ENCODE assay signal across 1 cellular context in the genomic region with DNA sequence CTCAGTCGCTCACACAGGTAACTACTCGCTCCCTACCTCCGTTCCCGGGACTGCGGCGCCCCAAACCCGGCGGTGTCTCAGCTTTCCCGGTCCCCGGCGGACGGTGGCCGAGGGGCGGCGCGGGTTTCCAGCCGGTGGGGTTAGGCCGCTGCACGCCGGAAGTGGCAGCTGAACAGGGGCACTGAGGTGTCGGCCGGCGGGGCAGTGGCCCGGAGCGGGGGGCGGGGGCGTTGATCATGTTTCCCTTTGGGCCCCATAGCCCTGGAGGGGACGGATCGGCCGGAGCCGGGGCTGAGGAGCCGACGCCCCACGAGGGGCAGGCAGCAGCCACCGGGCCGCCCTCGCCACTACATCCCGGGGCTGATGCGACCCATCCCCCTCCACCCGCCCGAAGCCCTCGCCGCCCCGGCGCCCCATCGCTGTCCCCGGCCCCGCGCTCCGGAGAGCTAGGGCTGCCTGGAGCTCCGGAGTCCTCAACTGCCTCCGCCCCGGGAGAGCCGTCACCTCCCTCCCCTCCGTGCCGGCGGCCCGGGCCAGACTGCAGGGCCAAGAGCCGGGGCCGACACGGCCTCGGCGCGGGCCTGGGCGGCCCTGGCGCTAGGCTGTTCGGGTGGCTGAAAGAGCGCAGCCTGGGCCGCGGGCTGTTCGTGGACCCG.
TF ChIP-seq lines count a peak whose summit lies in the region.

TSS of gene DCAF10 (plus strand) at position 167 of the 656 bp plus-strand sequence. CDS start at position 237, 70 bp downstream.

TF ChIP-seq in HepG2, 621 proteins besides CTCF, POLR2A, EP300 and RAD21 (continued from another document and continues in another):
- no peak for TF ChIP-seq NPAS2 (CRISPR knock-in tag; IDR thresholded peaks at IDR 0.05; ENCODE audit: borderline replicate concordance)
- TF ChIP-seq ZSCAN25 (CRISPR knock-in tag; IDR thresholded peaks at IDR 0.05), result no peak; the same call in 1 of the 2 replicates
- peak; percentile 95 for TF ChIP-seq FOXK1 (CRISPR knock-in tag; IDR thresholded peaks at IDR 0.05; ENCODE audit: borderline replicate concordance, low read depth)
- peak; percentile 22; the same call in 1 of the 2 replicates for TF ChIP-seq HES4 (CRISPR knock-in tag; IDR thresholded peaks at IDR 0.05; ENCODE audit: borderline replicate concordance)
- TF ChIP-seq, protein P1, sequence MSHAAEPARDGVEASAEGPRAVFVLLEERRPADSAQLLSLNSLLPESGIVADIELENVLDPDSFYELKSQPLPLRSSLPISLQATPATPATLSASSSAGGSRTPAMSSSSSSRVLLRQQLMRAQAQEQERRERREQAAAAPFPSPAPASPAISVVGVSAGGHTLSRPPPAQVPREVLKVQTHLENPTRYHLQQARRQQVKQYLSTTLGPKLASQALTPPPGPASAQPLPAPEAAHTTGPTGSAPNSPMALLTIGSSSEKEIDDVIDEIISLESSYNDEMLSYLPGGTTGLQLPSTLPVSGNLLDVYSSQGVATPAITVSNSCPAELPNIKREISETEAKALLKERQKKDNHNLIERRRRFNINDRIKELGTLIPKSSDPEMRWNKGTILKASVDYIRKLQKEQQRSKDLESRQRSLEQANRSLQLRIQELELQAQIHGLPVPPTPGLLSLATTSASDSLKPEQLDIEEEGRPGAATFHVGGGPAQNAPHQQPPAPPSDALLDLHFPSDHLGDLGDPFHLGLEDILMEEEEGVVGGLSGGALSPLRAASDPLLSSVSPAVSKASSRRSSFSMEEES (CRISPR knock-in tag; IDR thresholded peaks at IDR 0.05), result peak; percentile 77
- TF ChIP-seq, protein P2, sequence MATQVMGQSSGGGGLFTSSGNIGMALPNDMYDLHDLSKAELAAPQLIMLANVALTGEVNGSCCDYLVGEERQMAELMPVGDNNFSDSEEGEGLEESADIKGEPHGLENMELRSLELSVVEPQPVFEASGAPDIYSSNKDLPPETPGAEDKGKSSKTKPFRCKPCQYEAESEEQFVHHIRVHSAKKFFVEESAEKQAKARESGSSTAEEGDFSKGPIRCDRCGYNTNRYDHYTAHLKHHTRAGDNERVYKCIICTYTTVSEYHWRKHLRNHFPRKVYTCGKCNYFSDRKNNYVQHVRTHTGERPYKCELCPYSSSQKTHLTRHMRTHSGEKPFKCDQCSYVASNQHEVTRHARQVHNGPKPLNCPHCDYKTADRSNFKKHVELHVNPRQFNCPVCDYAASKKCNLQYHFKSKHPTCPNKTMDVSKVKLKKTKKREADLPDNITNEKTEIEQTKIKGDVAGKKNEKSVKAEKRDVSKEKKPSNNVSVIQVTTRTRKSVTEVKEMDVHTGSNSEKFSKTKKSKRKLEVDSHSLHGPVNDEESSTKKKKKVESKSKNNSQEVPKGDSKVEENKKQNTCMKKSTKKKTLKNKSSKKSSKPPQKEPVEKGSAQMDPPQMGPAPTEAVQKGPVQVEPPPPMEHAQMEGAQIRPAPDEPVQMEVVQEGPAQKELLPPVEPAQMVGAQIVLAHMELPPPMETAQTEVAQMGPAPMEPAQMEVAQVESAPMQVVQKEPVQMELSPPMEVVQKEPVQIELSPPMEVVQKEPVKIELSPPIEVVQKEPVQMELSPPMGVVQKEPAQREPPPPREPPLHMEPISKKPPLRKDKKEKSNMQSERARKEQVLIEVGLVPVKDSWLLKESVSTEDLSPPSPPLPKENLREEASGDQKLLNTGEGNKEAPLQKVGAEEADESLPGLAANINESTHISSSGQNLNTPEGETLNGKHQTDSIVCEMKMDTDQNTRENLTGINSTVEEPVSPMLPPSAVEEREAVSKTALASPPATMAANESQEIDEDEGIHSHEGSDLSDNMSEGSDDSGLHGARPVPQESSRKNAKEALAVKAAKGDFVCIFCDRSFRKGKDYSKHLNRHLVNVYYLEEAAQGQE (IDR thresholded peaks at IDR 0.05; ENCODE audit: borderline replicate concordance in 1 of 2, low read depth in 1 of 2, low read length in 2 of 2), result peak in 1 of 2 experiments; percentile 77; a peak in 2 of 4 replicates
- TF ChIP-seq ZNF441 (CRISPR knock-in tag; IDR thresholded peaks at IDR 0.05; ENCODE audit: borderline replicate concordance), result no peak; the same call in 1 of the 2 replicates
- TF ChIP-seq ZNF343 (CRISPR knock-in tag; IDR thresholded peaks at IDR 0.05), result peak; percentile 65; the same call in 1 of the 2 replicates
- no peak for TF ChIP-seq SCMH1 (CRISPR knock-in tag; IDR thresholded peaks at IDR 0.05; ENCODE audit: borderline replicate concordance)
- TF ChIP-seq SMAD3 (CRISPR knock-in tag; IDR thresholded peaks at IDR 0.05), result peak; percentile 84; the same call in 1 of the 2 replicates
- TF ChIP-seq SNAPC4 (CRISPR knock-in tag; IDR thresholded peaks at IDR 0.05), result peak; percentile 92
- peak; percentile 100 for TF ChIP-seq KMT2A (CRISPR knock-in tag; IDR thresholded peaks at IDR 0.05)
- TF ChIP-seq BRCA1 (CRISPR knock-in tag; IDR thresholded peaks at IDR 0.05), result no peak
- peak; percentile 93 for TF ChIP-seq ZNF564 (CRISPR knock-in tag; IDR thresholded peaks at IDR 0.05)
- TF ChIP-seq, protein P3, sequence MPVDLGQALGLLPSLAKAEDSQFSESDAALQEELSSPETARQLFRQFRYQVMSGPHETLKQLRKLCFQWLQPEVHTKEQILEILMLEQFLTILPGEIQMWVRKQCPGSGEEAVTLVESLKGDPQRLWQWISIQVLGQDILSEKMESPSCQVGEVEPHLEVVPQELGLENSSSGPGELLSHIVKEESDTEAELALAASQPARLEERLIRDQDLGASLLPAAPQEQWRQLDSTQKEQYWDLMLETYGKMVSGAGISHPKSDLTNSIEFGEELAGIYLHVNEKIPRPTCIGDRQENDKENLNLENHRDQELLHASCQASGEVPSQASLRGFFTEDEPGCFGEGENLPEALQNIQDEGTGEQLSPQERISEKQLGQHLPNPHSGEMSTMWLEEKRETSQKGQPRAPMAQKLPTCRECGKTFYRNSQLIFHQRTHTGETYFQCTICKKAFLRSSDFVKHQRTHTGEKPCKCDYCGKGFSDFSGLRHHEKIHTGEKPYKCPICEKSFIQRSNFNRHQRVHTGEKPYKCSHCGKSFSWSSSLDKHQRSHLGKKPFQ (CRISPR knock-in tag; IDR thresholded peaks at IDR 0.05; ENCODE audit: insufficient replicate concordance), result peak; percentile 48
- TF ChIP-seq ZNF256 (CRISPR knock-in tag; conservative IDR thresholded peaks at IDR 0.05), result no peak
- TF ChIP-seq CREB1 (IDR thresholded peaks at IDR 0.05), result no peak; the same call in 1 of the 2 replicates
- TF ChIP-seq CREB1 (CRISPR knock-in tag; IDR thresholded peaks at IDR 0.05), result no peak
- TF ChIP-seq RFXANK (CRISPR knock-in tag; IDR thresholded peaks at IDR 0.05), result peak; percentile 83
- TF ChIP-seq ZNF773 (CRISPR knock-in tag; IDR thresholded peaks at IDR 0.05; ENCODE audit: borderline replicate concordance), result no peak; the same call in 1 of the 2 replicates
- TF ChIP-seq, protein P4, sequence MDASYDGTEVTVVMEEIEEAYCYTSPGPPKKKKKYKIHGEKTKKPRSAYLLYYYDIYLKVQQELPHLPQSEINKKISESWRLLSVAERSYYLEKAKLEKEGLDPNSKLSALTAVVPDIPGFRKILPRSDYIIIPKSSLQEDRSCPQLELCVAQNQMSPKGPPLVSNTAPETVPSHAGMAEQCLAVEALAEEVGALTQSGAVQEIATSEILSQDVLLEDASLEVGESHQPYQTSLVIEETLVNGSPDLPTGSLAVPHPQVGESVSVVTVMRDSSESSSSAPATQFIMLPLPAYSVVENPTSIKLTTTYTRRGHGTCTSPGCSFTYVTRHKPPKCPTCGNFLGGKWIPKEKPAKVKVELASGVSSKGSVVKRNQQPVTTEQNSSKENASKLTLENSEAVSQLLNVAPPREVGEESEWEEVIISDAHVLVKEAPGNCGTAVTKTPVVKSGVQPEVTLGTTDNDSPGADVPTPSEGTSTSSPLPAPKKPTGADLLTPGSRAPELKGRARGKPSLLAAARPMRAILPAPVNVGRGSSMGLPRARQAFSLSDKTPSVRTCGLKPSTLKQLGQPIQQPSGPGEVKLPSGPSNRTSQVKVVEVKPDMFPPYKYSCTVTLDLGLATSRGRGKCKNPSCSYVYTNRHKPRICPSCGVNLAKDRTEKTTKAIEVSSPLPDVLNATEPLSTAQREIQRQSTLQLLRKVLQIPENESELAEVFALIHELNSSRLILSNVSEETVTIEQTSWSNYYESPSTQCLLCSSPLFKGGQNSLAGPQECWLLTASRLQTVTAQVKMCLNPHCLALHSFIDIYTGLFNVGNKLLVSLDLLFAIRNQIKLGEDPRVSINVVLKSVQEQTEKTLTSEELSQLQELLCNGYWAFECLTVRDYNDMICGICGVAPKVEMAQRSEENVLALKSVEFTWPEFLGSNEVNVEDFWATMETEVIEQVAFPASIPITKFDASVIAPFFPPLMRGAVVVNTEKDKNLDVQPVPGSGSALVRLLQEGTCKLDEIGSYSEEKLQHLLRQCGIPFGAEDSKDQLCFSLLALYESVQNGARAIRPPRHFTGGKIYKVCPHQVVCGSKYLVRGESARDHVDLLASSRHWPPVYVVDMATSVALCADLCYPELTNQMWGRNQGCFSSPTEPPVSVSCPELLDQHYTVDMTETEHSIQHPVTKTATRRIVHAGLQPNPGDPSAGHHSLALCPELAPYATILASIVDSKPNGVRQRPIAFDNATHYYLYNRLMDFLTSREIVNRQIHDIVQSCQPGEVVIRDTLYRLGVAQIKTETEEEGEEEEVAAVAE (CRISPR knock-in tag; IDR thresholded peaks at IDR 0.05; ENCODE audit: borderline replicate concordance), result peak; percentile 91
- no peak for TF ChIP-seq NCOA5 (CRISPR knock-in tag; IDR thresholded peaks at IDR 0.05)
- TF ChIP-seq PRPF4 (IDR thresholded peaks at IDR 0.05; ENCODE audit: low read depth, low read length, poor library complexity, severe bottlenecking), result no peak
- TF ChIP-seq FOXP4 (CRISPR knock-in tag; IDR thresholded peaks at IDR 0.05), result peak; percentile 75; the same call in 1 of the 2 replicates
- TF ChIP-seq ISX (CRISPR knock-in tag; conservative IDR thresholded peaks at IDR 0.05), result no peak
- peak in 1 of 2 experiments; percentile 98; a peak in 2 of 4 replicates for TF ChIP-seq KLF16 (CRISPR knock-in tag; IDR thresholded peaks at IDR 0.05)
- peak in 1 of 2 experiments; percentile 35; a peak in 1 of 4 replicates for TF ChIP-seq NR2F1 (CRISPR knock-in tag; IDR thresholded peaks at IDR 0.05)
- peak; percentile 92; the same call in 1 of the 2 replicates for TF ChIP-seq ZNF572 (CRISPR knock-in tag; IDR thresholded peaks at IDR 0.05)
- TF ChIP-seq HBP1 (CRISPR knock-in tag; IDR thresholded peaks at IDR 0.05; ENCODE audit: low read depth), result peak; percentile 92; the same call in 1 of the 2 replicates
- TF ChIP-seq ZNF292 (CRISPR knock-in tag; IDR thresholded peaks at IDR 0.05; ENCODE audit: borderline replicate concordance, low read depth), result no peak
- TF ChIP-seq SYNCRIP (IDR thresholded peaks at IDR 0.05; ENCODE audit: insufficient read depth, low read depth, low read length), result no peak
- no peak for TF ChIP-seq KDM6A (CRISPR knock-in tag; IDR thresholded peaks at IDR 0.05; ENCODE audit: low read depth)
- TF ChIP-seq ZNF550 (CRISPR knock-in tag; IDR thresholded peaks at IDR 0.05; ENCODE audit: borderline replicate concordance), result peak; percentile 88; the same call in 1 of the 2 replicates
- TF ChIP-seq HNRNPL (IDR thresholded peaks at IDR 0.05; ENCODE audit: low read depth, low read length), result peak; percentile 72; the same call in 1 of the 2 replicates
- no peak for TF ChIP-seq ZFP36L2 (CRISPR knock-in tag; IDR thresholded peaks at IDR 0.05)
- peak; percentile 27; the same call in 1 of the 2 replicates for TF ChIP-seq ZNF790 (CRISPR knock-in tag; IDR thresholded peaks at IDR 0.05; ENCODE audit: borderline replicate concordance)
